ENCODE assay signal across 31 cellular contexts in genomic region chr12:132351751-132352495, GRCh38. TPM values are rescaled to one million over a fixed set of nuclear protein-coding genes. Genes with fewer than 3 reads are reported as not detected.
"Had no signal": no experiment of that assay in that cellular context is flagged by ENCODE, and none has a peak within 500 bp of the region (broad histone marks: within the 10 kb centered on the region; RNA-seq: fewer than 3 reads in every experiment).

No MANE protein-coding gene starts in this region.

- DNase-seq: activated CD4-positive, alpha-beta memory T cell treated with anti-CD3 and anti-CD28 coated beads, Interleukin-2, amount 10 ng/mL, durations not matched to agents 7 days and 5 days; activated CD4-positive, alpha-beta T cell treated with anti-CD3 and anti-CD28 coated beads for 1 hour; activated CD4-positive, alpha-beta T cell treated with anti-CD3 and anti-CD28 coated beads, Interleukin-2, amount 10 ng/mL, durations not matched to agents 7 days and 5 days; activated CD8-positive, alpha-beta memory T cell treated with anti-CD3 and anti-CD28 coated beads, Interleukin-2, amount 50 U/mL, for 48 hours; activated gamma-delta T cell treated with Interleukin-2 at 50 U/mL for 16 hours; activated T-cell treated with anti-CD3 and anti-CD28 coated beads, Interleukin-2, amount 50 U/mL, for 24 hours; dermis blood vessel endothelial cell; effector CD4-positive, alpha-beta T cell; foreskin keratinocyte; heart right ventricle; kidney glomerular epithelial cell; mesendoderm; retina; stimulated activated CD4-positive, alpha-beta T cell treated with anti-CD3 and anti-CD28 coated beads, Interleukin-1b, Interleukin-23, amount 100 ng/mL, for 48 hours; substantia nigra; T-helper 9 cell; uterus had no signal

- FAIRE-seq: colon, TTC549 had no signal

- H3K4me1 ChIP-seq: breast epithelium, esophagus muscularis mucosa, foreskin keratinocyte, heart right ventricle, left lung, uterus had no signal

- H3K36me3 ChIP-seq: breast epithelium, esophagus muscularis mucosa, heart right ventricle, left lung, neutrophil, uterus had no signal

- H3K9me3 ChIP-seq: breast epithelium, esophagus muscularis mucosa, left lung, neutrophil, uterus had no signal

- ATAC-seq: activated naive CD4-positive, alpha-beta T cell treated with anti-CD3 and anti-CD28 coated beads, Interleukin-2, amount 50 U/mL, for 72 hours; activated T-helper 17 cell treated with anti-CD3 and anti-CD28 coated beads, Interleukin-2, amount 50 U/mL, for 72 hours; foreskin keratinocyte; heart right ventricle; left lung; sciatic nerve; WTC11 had no signal

- H3K27ac ChIP-seq: breast epithelium, esophagus muscularis mucosa, foreskin keratinocyte, heart right ventricle, left lung, neutrophil, skin epidermis, uterus had no signal

- H3K4me3 ChIP-seq: breast epithelium, esophagus muscularis mucosa, heart right ventricle, left lung, lung, skin epidermis, uterus had no signal

RNA-seq across cellular contexts. Expression of gene GALNT9, which starts 22.5 kb away (rescaled TPM):
- total RNA-seq: activated CD4-positive, alpha-beta memory T cell treated with anti-CD3 and anti-CD28 coated beads, Interleukin-2, amount 10 ng/mL, durations not matched to agents 7 days and 5 days; activated CD4-positive, alpha-beta T cell treated with anti-CD3 and anti-CD28 coated beads, Interleukin-2, amount 10 ng/mL, durations not matched to agents 7 days and 5 days; foreskin keratinocyte; osteocyte; sciatic nerve; T-helper 1 cell treated with Interleukin-12 subunit alpha and Interleukin-12 subunit beta and Interleukin-4 antibody, amounts not matched to agents 30 ng/mL and 1 ng/mL, for 36 hours had no signal
- polyA plus RNA-seq: foreskin keratinocyte had no signal
